In the genomic region with DNA sequence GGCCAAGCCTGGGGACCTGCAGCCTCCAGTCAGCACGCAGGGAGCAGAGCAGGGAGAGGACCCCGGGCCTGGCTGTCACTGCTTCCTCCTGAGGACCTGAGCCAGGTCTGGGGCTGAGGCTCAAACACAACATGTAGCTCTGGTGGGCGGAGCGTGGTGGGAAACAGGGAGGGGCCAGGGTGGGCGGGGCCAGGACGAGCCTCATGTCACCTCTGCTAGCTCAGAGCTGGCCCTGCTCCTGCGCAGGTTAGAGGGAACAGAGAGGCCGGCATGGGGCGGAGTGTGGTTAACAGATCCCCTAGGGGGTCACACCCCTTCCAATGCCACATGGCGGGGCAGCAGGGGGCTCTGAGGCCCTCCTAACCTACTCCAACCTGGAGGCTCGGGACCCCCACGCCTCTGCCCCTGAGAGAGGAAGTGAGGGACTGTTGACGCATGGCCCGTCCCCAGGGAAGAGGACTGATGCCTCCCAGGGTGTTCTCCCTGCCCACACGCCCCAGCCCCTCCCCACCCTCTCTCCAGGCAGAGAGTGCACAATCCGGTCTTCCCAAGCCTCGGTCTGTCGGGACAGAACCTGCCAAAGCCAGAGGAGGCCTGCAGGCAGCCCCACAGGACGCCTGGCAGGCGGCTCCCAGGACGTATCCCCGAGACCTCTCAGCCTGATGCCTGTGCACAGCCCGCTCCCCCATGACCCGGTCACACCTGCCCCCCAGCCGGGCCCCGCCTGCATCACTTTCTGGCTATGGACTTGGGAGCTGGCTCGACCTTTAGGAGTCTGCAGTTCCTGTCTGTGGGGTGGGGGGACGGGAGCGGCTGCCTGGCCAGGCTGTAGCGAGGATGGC, we compare ENCODE assay signal across 9 cellular contexts. TPM values are rescaled to one million over a fixed set of nuclear protein-coding genes. Genes with fewer than 3 reads are reported as not detected.
DNase-seq lines count a peak whose midpoint lies in the region; ATAC-seq, FAIRE-seq and TF ChIP-seq lines count a peak whose summit lies in the region.
"Had no signal": no experiment of that assay in that cellular context is flagged by ENCODE, and none has a peak within 500 bp of the region (broad histone marks: within the 10 kb centered on the region; RNA-seq: fewer than 3 reads in every experiment).

No MANE protein-coding gene starts in this region.

- peaks cover 92% of the 10 kb centered on the region for H3K79me2 ChIP-seq in astrocyte (ENCODE audit: insufficient read depth, low read length)

- H3K27me3 ChIP-seq in astrocyte (ENCODE audit: insufficient read depth, low read length) = no peaks in the 10 kb centered on the region

- no peaks in the 10 kb centered on the region for H3K9me3 Mint-ChIP-seq in astrocyte (ENCODE audit: unreplicated experiment)
- no peaks in the 10 kb centered on the region for H3K9me3 Mint-ChIP-seq in memory B cell

- H3K4me3 ChIP-seq in astrocyte (ENCODE audit: insufficient read depth, low read depth, low read length) = no peak overlapping the region

- H3K36me3 ChIP-seq in astrocyte (ENCODE audit: insufficient read depth, low read length) = no peaks in the 10 kb centered on the region

- H3K4me3 Mint-ChIP-seq in astrocyte (ENCODE audit: unreplicated experiment) (peak overlapping the region; percentile 40), memory B cell (peak overlapping the region; percentile 24)

- TF ChIP-seq CTCF in astrocyte (IDR thresholded peaks at IDR 0.05; ENCODE audit: insufficient read depth, low read depth, low read length) = no peak

- no peaks in the 10 kb centered on the region for H3K9me3 ChIP-seq in astrocyte (ENCODE audit: insufficient read depth, low read depth, low read length)

- H3K4me1 Mint-ChIP-seq in astrocyte (ENCODE audit: low read depth, unreplicated experiment) (peaks cover 55% of the 10 kb centered on the region), memory B cell (peaks cover 23% of the 10 kb centered on the region)

- peak overlapping the region; percentile 79 for H3K4me2 ChIP-seq in astrocyte (ENCODE audit: low read length)

- H4K20me1 ChIP-seq in astrocyte (ENCODE audit: insufficient read depth, low read length) = peaks cover 96% of the 10 kb centered on the region

- peak; percentile 41 for DNase-seq in DMS53 (lab: John Stamatoyannopoulos, UW)
- DNase-seq in DMS53 treated with DMSO at 0.1 percent for 48 hours (lab: John Stamatoyannopoulos, UW; ENCODE audit: unreplicated experiment) = no peak
- peak; percentile 61 for DNase-seq in KBM-7
- DNase-seq in astrocyte (ENCODE audit: low read depth) = no peak
- peak; percentile 36 to 55 for DNase-seq in memory B cell (ENCODE audit: low spot score in 2 of 2)
- no peak for DNase-seq in mucosa of gallbladder (ENCODE audit: low spot score)
- no peak for DNase-seq in activated effector memory CD4-positive, alpha-beta T cell treated with anti-CD3 and anti-CD28 coated beads, Interleukin-2, amount 50 U/mL, for 16 hours

- no peak for FAIRE-seq in astrocyte (lab: Jason Lieb, UNC)
- FAIRE-seq: islet of Langerhans had no signal

- H3K27ac Mint-ChIP-seq in astrocyte (ENCODE audit: unreplicated experiment) = no peak overlapping the region
- peak overlapping the region; percentile 28 for H3K27ac Mint-ChIP-seq in memory B cell

- in situ Hi-C loops in KBM-7 (cut with MboI; ENCODE audit: low pct_unique_long_range_greater_than_20kb, low sequenced_read_pairs) = no loop called here

- H3K4me1 ChIP-seq in astrocyte (ENCODE audit: insufficient read depth, low read length) = peaks cover 82% of the 10 kb centered on the region

- peak overlapping the region; percentile 68 for H3K9ac ChIP-seq in astrocyte (ENCODE audit: low read length)

- peak overlapping the region; percentile 78 for H3K27ac ChIP-seq in astrocyte (ENCODE audit: low read depth, low read length)

- no peak overlapping the region for H2AFZ ChIP-seq in astrocyte (ENCODE audit: low read depth, low read length)

- H3K27me3 Mint-ChIP-seq in astrocyte (ENCODE audit: low read depth, unreplicated experiment) (no peaks in the 10 kb centered on the region), memory B cell (no peaks in the 10 kb centered on the region)

- H3K36me3 Mint-ChIP-seq in astrocyte (ENCODE audit: low read depth, unreplicated experiment) (peaks cover 4% of the 10 kb centered on the region), memory B cell (no peaks in the 10 kb centered on the region)

- ATAC-seq in memory B cell (ENCODE audit: low read depth) (peak; percentile 78), GM21447 (IDR thresholded peaks at IDR 0.05; ENCODE audit: unreplicated experiment) (no peak)

RNA-seq across cellular contexts. Expression of gene PIEZO1, which starts 15.2 kb away (rescaled TPM):
- total RNA-seq in astrocyte (239 and 247 TPM in 2 replicates), mucosa of gallbladder (108 TPM)

RNA-seq across cellular contexts. Expression of gene CDT1, which starts 33.8 kb away (rescaled TPM):
- total RNA-seq in astrocyte (3.7 and 4.7 TPM in 2 replicates), mucosa of gallbladder (3.2 TPM)

RNA-seq across cellular contexts. Expression of gene APRT, which starts 41.9 kb away (rescaled TPM):
- total RNA-seq in astrocyte (132 and 143 TPM in 2 replicates), mucosa of gallbladder (104 TPM)

Comparison
In these comparisons a context has a peak if more than half of its experiments do, and no peak if none do; other contexts are left out.
1. DNase-seq: peak in DMS53 (single experiment), KBM-7 (single experiment) and memory B cell (2 of 2); none in DMS53 treated with DMSO at 0.1 percent for 48 hours (single experiment), astrocyte (single experiment), mucosa of gallbladder (single experiment) and activated effector memory CD4-positive, alpha-beta T cell treated with anti-CD3 and anti-CD28 coated beads, Interleukin-2, amount 50 U/mL, for 16 hours (single experiment).